22 cellular contexts compared by ENCODE assay signal in the genomic region with DNA sequence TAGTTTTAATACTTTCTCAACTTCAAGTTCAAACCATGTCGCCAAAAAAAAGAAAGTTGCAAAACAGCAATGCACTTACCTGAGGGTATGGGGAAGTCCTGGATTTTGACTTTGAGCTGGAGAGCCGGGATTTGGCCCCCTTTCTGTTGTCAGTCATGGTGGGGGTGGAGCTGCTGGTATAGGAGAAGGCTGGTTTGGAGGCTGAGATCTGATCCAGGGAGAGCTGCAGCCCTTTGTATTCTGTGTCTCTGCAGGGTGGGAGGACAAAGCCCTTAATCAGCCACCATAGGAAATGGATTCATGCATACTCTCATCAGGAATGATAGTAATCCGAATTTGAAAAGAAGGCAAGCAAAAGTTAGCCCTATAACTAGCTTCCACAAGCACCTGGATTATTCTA. TPM values are rescaled to one million over a fixed set of nuclear protein-coding genes. Genes with fewer than 3 reads are reported as not detected.
DNase-seq lines count a peak whose midpoint lies in the region; ATAC-seq and TF ChIP-seq lines count a peak whose summit lies in the region.
"Had no signal": no experiment of that assay in that cellular context is flagged by ENCODE, and none has a peak within 500 bp of the region (broad histone marks: within the 10 kb centered on the region; RNA-seq: fewer than 3 reads in every experiment).

No MANE protein-coding gene starts in this region.

- H3K9ac ChIP-seq in NT2/D1 (ENCODE audit: insufficient read length, low read depth) (no peak overlapping the region), mesendoderm (ENCODE audit: low read length) (no peak overlapping the region)
- H3K9ac ChIP-seq: SK-N-SH had no signal

- TF ChIP-seq CTCF in GM23338 (conservative IDR thresholded peaks at IDR 0.05; ENCODE audit: low read depth in 2 of 2) = no peak

- no peaks in the 10 kb centered on the region for H4K20me1 ChIP-seq in GM23338 (replicated peaks; ENCODE audit: insufficient read depth)

- no peak overlapping the region for H2BK15ac ChIP-seq in mesendoderm (replicated peaks; ENCODE audit: low read depth)

- H2AK5ac ChIP-seq in mesendoderm (ENCODE audit: low read length) = no peak overlapping the region

- H3K4me1 Mint-ChIP-seq in GM23338 (peaks cover 19% of the 10 kb centered on the region), T-helper 17 cell (no peaks in the 10 kb centered on the region)
- H3K4me1 Mint-ChIP-seq: CD8-positive, alpha-beta memory T cell had no signal

- no peak overlapping the region for H3K4ac ChIP-seq in mesendoderm (ENCODE audit: low read depth, low read length)

- no CpG with 5 or more reads among the region's 3 CpGs for WGBS in mesendoderm (ENCODE audit: extremely low coverage, insufficient coverage, low lambda C conversion rate)

- no peak overlapping the region for H4K5ac ChIP-seq in mesendoderm (ENCODE audit: low read length)

- no peak overlapping the region for H3K56ac ChIP-seq in mesendoderm (ENCODE audit: low read length)

- H2BK5ac ChIP-seq in mesendoderm (ENCODE audit: low read length) = no peak overlapping the region

- H3K4me1 ChIP-seq in GM23338 (ENCODE audit: insufficient read depth) (peaks cover 27% of the 10 kb centered on the region), NT2/D1 (ENCODE audit: insufficient read depth, insufficient read length) (no peaks in the 10 kb centered on the region), mesendoderm (ENCODE audit: control insufficient read depth, low read depth, low read length) (no peaks in the 10 kb centered on the region)

- H2BK120ac ChIP-seq in mesendoderm (ENCODE audit: low read depth, low read length) = no peak overlapping the region

- DNase-seq in GM23338 (ENCODE audit: low spot score) (peak; percentile 76), NT2/D1 (ENCODE audit: low read depth, low spot score) (peak; percentile 51), iPS DF 19.7 (ENCODE audit: low read depth, low spot score) (peak; percentile 60), mesendoderm (peak; percentile 86), left ventricle myocardium superior (no peak), T-helper 17 cell (no peak), NCI-H774 (lab: John Stamatoyannopoulos, UW) (no peak)
- DNase-seq: Calu3; CD8-positive, alpha-beta memory T cell; GDM1; KBM-7; MM.1S; NCI-H1048; NCI-H1417 treated with DMSO at 0.1 percent for 48 hours; NCI-H187; SIG-M5; SK-N-SH had no signal

- H3K23ac ChIP-seq in mesendoderm (ENCODE audit: low read length) = no peak overlapping the region

- H3K9me2 ChIP-seq in GM23338 (ENCODE audit: insufficient read depth) = peaks cover 4% of the 10 kb centered on the region; the same call in 1 of the 2 replicates
- H3K9me2 ChIP-seq: SK-N-SH had no signal

- no peaks in the 10 kb centered on the region for H3K79me2 ChIP-seq in GM23338 (replicated peaks; ENCODE audit: insufficient read depth)
- no peaks in the 10 kb centered on the region for H3K79me2 ChIP-seq in mesendoderm (ENCODE audit: control insufficient read depth, insufficient read depth, low read length)

- H3K4me3 Mint-ChIP-seq in GM23338 (peak overlapping the region; percentile 22; the same call in 1 of the 3 replicates), T-helper 17 cell (no peak overlapping the region)
- H3K4me3 Mint-ChIP-seq: CD8-positive, alpha-beta memory T cell had no signal

- H3K36me3 Mint-ChIP-seq in GM23338 (ENCODE audit: low read depth) (peaks cover 6% of the 10 kb centered on the region), T-helper 17 cell (ENCODE audit: low read depth) (no peaks in the 10 kb centered on the region)
- H3K36me3 Mint-ChIP-seq: CD8-positive, alpha-beta memory T cell had no signal

- 0 out of 2 replicates have a peak, but pooled peaks cover 7% of the 10 kb centered on the region for H3K9me3 ChIP-seq in NT2/D1 (ENCODE audit: insufficient read depth, low read length)
- no peaks in the 10 kb centered on the region for H3K9me3 ChIP-seq in T-helper 17 cell (ENCODE audit: control insufficient read depth, low read length, poor library complexity, severe bottlenecking)
- H3K9me3 ChIP-seq: SK-N-SH had no signal

- no peak overlapping the region for H4K8ac ChIP-seq in mesendoderm (ENCODE audit: low read depth, low read length)

- intact Hi-C loops in left ventricle myocardium superior (cut with micrococcal nuclease) = no loop called here

- H3K27me3 Mint-ChIP-seq in GM23338 (ENCODE audit: insufficient read depth, low read depth, poor library complexity) = no peaks in the 10 kb centered on the region
- H3K27me3 Mint-ChIP-seq in T-helper 17 cell = peaks cover 15% of the 10 kb centered on the region

- H3K9me3 Mint-ChIP-seq in GM23338 = peaks cover 6% of the 10 kb centered on the region; the same call in 2 of the 3 replicates
- H3K9me3 Mint-ChIP-seq: CD8-positive, alpha-beta memory T cell had no signal

- no peaks in the 10 kb centered on the region for H3K79me1 ChIP-seq in mesendoderm (ENCODE audit: low read length)

- peak overlapping the region; percentile 48 for H3K4me2 ChIP-seq in GM23338
- H3K4me2 ChIP-seq in mesendoderm (ENCODE audit: low read length) = no peak overlapping the region
- H3K4me2 ChIP-seq: SK-N-SH had no signal

- H3K36me3 ChIP-seq in GM23338 (ENCODE audit: insufficient read depth) (no peaks in the 10 kb centered on the region), NT2/D1 (ENCODE audit: insufficient read depth, insufficient read length, low read length) (no peaks in the 10 kb centered on the region), mesendoderm (ENCODE audit: control insufficient read depth, insufficient read depth, low read length) (no peaks in the 10 kb centered on the region)

- H3K27ac ChIP-seq in GM23338 (ENCODE audit: low read depth) (no peak overlapping the region), mesendoderm (ENCODE audit: low read depth, low read length) (no peak overlapping the region)
- H3K27ac ChIP-seq: C4-2B had no signal

- ATAC-seq in GM23338 (peak; percentile 98), GM21360 (IDR thresholded peaks at IDR 0.05; ENCODE audit: unreplicated experiment) (no peak), left ventricle myocardium superior (no peak), T-helper 17 cell (no peak)
- ATAC-seq: Panc1 had no signal

- no peaks in the 10 kb centered on the region for H3F3A ChIP-seq in GM23338 (replicated peaks; ENCODE audit: low read depth)

- no peak overlapping the region for H2AFZ ChIP-seq in GM23338

- H3K27me3 ChIP-seq in GM23338 (ENCODE audit: insufficient read depth) = no peaks in the 10 kb centered on the region
- H3K27me3 ChIP-seq in NT2/D1 (ENCODE audit: insufficient read depth, insufficient read length) = no peaks in the 10 kb centered on the region
- H3K27me3 ChIP-seq in mesendoderm (ENCODE audit: insufficient read depth, low read length, poor library complexity) = no peaks in the 10 kb centered on the region

- H3K27ac Mint-ChIP-seq in GM23338 (peak overlapping the region; percentile 77; the same call in 1 of the 2 replicates), T-helper 17 cell (no peak overlapping the region)
- H3K27ac Mint-ChIP-seq: CD8-positive, alpha-beta memory T cell had no signal

- 0 out of 2 replicates have a peak overlapping the region, but pooled peaks have one; percentile 11 for H3K4me3 ChIP-seq in GM23338
- H3K4me3 ChIP-seq in NT2/D1 (ENCODE audit: insufficient read length, low read depth) = no peak overlapping the region
- no peak overlapping the region for H3K4me3 ChIP-seq in mesendoderm (ENCODE audit: low read length)

- no peak overlapping the region for H3K18ac ChIP-seq in mesendoderm (ENCODE audit: low read length)

RNA-seq across cellular contexts. Expression of gene SIM1, which starts 44.0 kb away (rescaled TPM):
- total RNA-seq in GM23338 (2014; rRNA removed; shearing (Covaris generic)) = 0.23 and 0.49 TPM in 2 replicates
- 0.14 and 0.42 TPM in 2 replicates for polyA plus RNA-seq in GM23338 (2016; fragmentation: Nextera tagmentation; extraction: Ambion mirVana)
- 0.06 TPM for polyA plus RNA-seq in mesendoderm (2013, experiment 1 of 2)
- 0.06 TPM for polyA plus RNA-seq in mesendoderm (2013, experiment 2 of 2)
- total RNA-seq in left ventricle myocardium superior = not detected
- total RNA-seq in T-helper 17 cell = not detected
- total RNA-seq: A172; Calu3; CD8-positive, alpha-beta memory T cell; NCI-H460 had no signal
- polyA plus RNA-seq: CD8-positive, alpha-beta memory T cell; SK-N-SH had no signal

Comparison
In these comparisons a context has a peak if more than half of its experiments do, and no peak if none do; other contexts are left out.
1. DNase-seq: peak in GM23338 (single experiment), NT2/D1 (single experiment), iPS DF 19.7 (single experiment) and mesendoderm (single experiment); none in left ventricle myocardium superior (single experiment), T-helper 17 cell (0 of 3) and NCI-H774 (single experiment).